ENCODE assay signal across 8 cellular contexts in genomic region chr16:80540516-80541305, GRCh38. TPM values are rescaled to one million over a fixed set of nuclear protein-coding genes. Genes with fewer than 3 reads are reported as not detected.
A peak's percentile ranks its signal among the peaks of the same experiment; 100 is the strongest.
DNase-seq lines count a peak whose midpoint lies in the region; ATAC-seq and TF ChIP-seq lines count a peak whose summit lies in the region.

Gene DYNLRB2, plus strand, starts transcription at chr16:80540993. Its CDS starts 84 bp downstream, at chr16:80541077.

- peak within 1 kb of the TSS; percentile 84 for H3K4ac ChIP-seq in IMR-90 (ENCODE audit: low read depth, low read length)

- no peak within 1 kb of the TSS for H3K27ac ChIP-seq in IMR-90 (ENCODE audit: insufficient read depth, low read length)
- peak within 1 kb of the TSS in 3 of 4 donors; percentile 70 to 79 (median 71) for H3K27ac ChIP-seq in gastroesophageal sphincter
- H3K27ac ChIP-seq in stomach smooth muscle (ENCODE audit: low read length): no peak within 1 kb of the TSS

- H2BK120ac ChIP-seq in IMR-90 (ENCODE audit: low read depth, low read length): peak within 1 kb of the TSS; percentile 68

- peak within 1 kb of the TSS; percentile 24 for H3K9ac ChIP-seq in IMR-90 (ENCODE audit: low read depth, low read length)
- H3K9ac ChIP-seq in stomach smooth muscle (ENCODE audit: low read length in 2 of 2): peak within 1 kb of the TSS; percentile 55 to 67

- H4K91ac ChIP-seq in IMR-90 (ENCODE audit: insufficient read depth, low read depth, low read length): peak within 1 kb of the TSS; percentile 84

- H3K23ac ChIP-seq in IMR-90 (ENCODE audit: low read depth, low read length): peak within 1 kb of the TSS; percentile 68

- TF ChIP-seq EP300 in gastroesophageal sphincter (IDR thresholded peaks at IDR 0.05): no peak

- H3K36me3 Mint-ChIP-seq in activated naive CD4-positive, alpha-beta T cell treated with anti-CD3 and anti-CD28 coated beads, Interleukin-2, amount 10 ng/mL, durations not matched to agents 7 days and 5 days: peaks cover 13% of the 10 kb centered on the region

- H2BK15ac ChIP-seq in IMR-90 (ENCODE audit: low read depth, low read length): no peak within 1 kb of the TSS

- H3K9me3 ChIP-seq in IMR-90 (ENCODE audit: control insufficient read depth, insufficient read depth, low read length) (no peaks in the 10 kb centered on the region), gastroesophageal sphincter (no peaks in the 10 kb centered on the region), neuron (ENCODE audit: low read length) (no peaks in the 10 kb centered on the region), stomach smooth muscle (ENCODE audit: control insufficient read depth in 2 of 2, low read length in 2 of 2) (no peaks in the 10 kb centered on the region)

- H3K4me3 ChIP-seq in IMR-90 (ENCODE audit: insufficient read depth, low read depth, low read length) (peak within 1 kb of the TSS; percentile 50), gastroesophageal sphincter (peak within 1 kb of the TSS; percentile 42 to 69), neuron (ENCODE audit: low read length) (peak within 1 kb of the TSS; percentile 82), stomach smooth muscle (ENCODE audit: low read length in 2 of 2) (peak within 1 kb of the TSS; percentile 85 to 97)

- TF ChIP-seq POLR2A in IMR-90 (IDR thresholded peaks at IDR 0.05; ENCODE audit: low read depth, low read length): peak; percentile 30; the same call in 1 of the 2 replicates
- TF ChIP-seq POLR2A in gastroesophageal sphincter (IDR thresholded peaks at IDR 0.05): peak in 1 of 2 donors; percentile 28

- H3K9me1 ChIP-seq in IMR-90 (ENCODE audit: insufficient read depth, low read length): peaks cover 3% of the 10 kb centered on the region; the same call in 1 of the 2 replicates

- dilution Hi-C loops in IMR-90 (cut with HindIII; ENCODE audit: low sequenced_read_pairs, unreplicated experiment): no loop called here

- 2% methylated on average over 29 of the region's 55 CpGs; no CpG with 5 or more reads in 1 of the 2 experiments for whole genome bisulfite sequencing in IMR-90 (ENCODE audit: extremely low coverage in 2 of 2, insufficient read length in 1 of 2), 2 experiments
- 7 to 13% methylated on average over 9 to 12 of the region's 55 CpGs for WGBS in gastroesophageal sphincter (ENCODE audit: low coverage in 1 of 2), 2 donors

- CTCF ChIA-PET in IMR-90 (lab: Yijun Ruan, JAX): no interaction called here
- CTCF ChIA-PET in activated naive CD4-positive, alpha-beta T cell treated with anti-CD3 and anti-CD28 coated beads, Interleukin-2, amount 10 ng/mL, durations not matched to agents 7 days and 5 days (lab: Charles Lee): interaction anchor here (1.5 to 3.1 kb wide), 3 partner anchors 15 to 74 kb away, joined by 4 to 23 read pairs (median 13); no protein-coding TSS in a partner anchor

- no peaks in the 10 kb centered on the region for H3K27me3 ChIP-seq in IMR-90 (ENCODE audit: control insufficient read depth, insufficient read depth, low read length)
- peaks cover 24% of the 10 kb centered on the region for H3K27me3 ChIP-seq in gastroesophageal sphincter
- no peaks in the 10 kb centered on the region for H3K27me3 ChIP-seq in neuron (ENCODE audit: insufficient read depth, low read length)
- no peaks in the 10 kb centered on the region for H3K27me3 ChIP-seq in stomach smooth muscle (ENCODE audit: control insufficient read depth in 1 of 2, insufficient read depth in 2 of 2, low read length in 2 of 2)

- intact Hi-C loops in IMR-90 (cut with micrococcal nuclease): loop anchor here (5.0 kb wide), 1 partner anchor 142 kb away; no protein-coding TSS in a partner anchor

- in situ Hi-C loops in IMR-90 (cut with MboI; ENCODE audit: low sequenced_read_pairs): loop anchor here (25.0 kb wide), 1 partner anchor 272 kb away; the partner anchor contains the start of gene CDYL2

- no peak for TF ChIP-seq RAD21 in IMR-90 (IDR thresholded peaks at IDR 0.05; ENCODE audit: low read length)

- H3K27me3 Mint-ChIP-seq in activated naive CD4-positive, alpha-beta T cell treated with anti-CD3 and anti-CD28 coated beads, Interleukin-2, amount 10 ng/mL, durations not matched to agents 7 days and 5 days: peaks cover 20% of the 10 kb centered on the region

- DNase-seq in DMS 273 treated with DMSO at 0.1 percent for 48 hours (lab: John Stamatoyannopoulos, UW) (peak; percentile 50), IMR-90 (peak; percentile 84), SHP77 treated with DMSO at 0.1 percent for 48 hours (lab: John Stamatoyannopoulos, UW) (peak; percentile 81)
- DNase-seq in activated naive CD4-positive, alpha-beta T cell treated with anti-CD3 and anti-CD28 coated beads, Interleukin-2, amount 10 ng/mL, durations not matched to agents 7 days and 5 days: peak; percentile 94

- peak within 1 kb of the TSS; percentile 99 for H4K5ac ChIP-seq in IMR-90 (ENCODE audit: low read depth, low read length)

- H2BK20ac ChIP-seq in IMR-90 (ENCODE audit: low read depth, low read length): peak within 1 kb of the TSS; percentile 46

- no peaks in the 10 kb centered on the region for H4K20me1 ChIP-seq in IMR-90 (ENCODE audit: insufficient read depth, low read length)

- peak within 1 kb of the TSS; percentile 89 for H3K4me3 Mint-ChIP-seq in activated naive CD4-positive, alpha-beta T cell treated with anti-CD3 and anti-CD28 coated beads, Interleukin-2, amount 10 ng/mL, durations not matched to agents 7 days and 5 days

- TF ChIP-seq CTCF in IMR-90 (conservative IDR thresholded peaks at IDR 0.05; ENCODE audit: low read depth, low read length) (no peak), gastroesophageal sphincter (IDR thresholded peaks at IDR 0.05) (no peak)

- H3K4me1 ChIP-seq in IMR-90 (ENCODE audit: control insufficient read depth, insufficient read depth, low read length): no peaks in the 10 kb centered on the region
- H3K4me1 ChIP-seq in gastroesophageal sphincter: peaks cover 0 to 12% (median 0%) of the 10 kb centered on the region in 3 donors
- H3K4me1 ChIP-seq in neuron (ENCODE audit: insufficient read depth, low read length): peaks cover 2% of the 10 kb centered on the region
- no peaks in the 10 kb centered on the region for H3K4me1 ChIP-seq in stomach smooth muscle (ENCODE audit: control insufficient read depth, insufficient read depth, low read length)

- H2BK5ac ChIP-seq in IMR-90 (ENCODE audit: low read depth, low read length, poor library complexity, severe bottlenecking): peak within 1 kb of the TSS; percentile 9

- H2AK5ac ChIP-seq in IMR-90 (ENCODE audit: low read depth, low read length): no peak within 1 kb of the TSS

- H2AFZ ChIP-seq in IMR-90 (replicated peaks; ENCODE audit: low read length, poor library complexity): peak within 1 kb of the TSS; percentile 98
- peak within 1 kb of the TSS; percentile 99 for H2AFZ ChIP-seq in neuron (ENCODE audit: low read depth, low read length)

- H3K36me3 ChIP-seq in IMR-90 (ENCODE audit: control insufficient read depth, insufficient read depth, low read length) (no peaks in the 10 kb centered on the region), gastroesophageal sphincter (no peaks in the 10 kb centered on the region), neuron (ENCODE audit: insufficient read depth, low read length) (no peaks in the 10 kb centered on the region), stomach smooth muscle (ENCODE audit: control insufficient read depth in 2 of 2, insufficient read depth in 2 of 2, low read length in 2 of 2) (no peaks in the 10 kb centered on the region)

- H3K79me1 ChIP-seq in IMR-90 (ENCODE audit: low read depth in 1 of 2, low read length in 2 of 2): no peaks in the 10 kb centered on the region

- no peaks in the 10 kb centered on the region for H3K9me3 Mint-ChIP-seq in activated naive CD4-positive, alpha-beta T cell treated with anti-CD3 and anti-CD28 coated beads, Interleukin-2, amount 10 ng/mL, durations not matched to agents 7 days and 5 days

- H3K14ac ChIP-seq in IMR-90 (replicated peaks; ENCODE audit: low read depth, low read length): peak within 1 kb of the TSS; percentile 81

- peak within 1 kb of the TSS; percentile 2; the same call in 1 of the 2 replicates for H3K18ac ChIP-seq in IMR-90 (ENCODE audit: low read depth, low read length)

- no peak within 1 kb of the TSS; the same call in 1 of the 2 replicates for H3K56ac ChIP-seq in IMR-90 (ENCODE audit: extremely low read depth, insufficient read depth, low read length)

- BruUV-seq in IMR-90 (replicated peaks; lab: Mats Ljungman, UMichigan): no TSS peak

- H4K8ac ChIP-seq in IMR-90 (ENCODE audit: low read depth in 2 of 2, low read length in 2 of 2): peak within 1 kb of the TSS; percentile 99

- peak within 1 kb of the TSS; percentile 96 for H3K4me2 ChIP-seq in IMR-90 (ENCODE audit: low read depth, low read length)

- peak within 1 kb of the TSS; percentile 80 for H2AK9ac ChIP-seq in IMR-90 (replicated peaks; ENCODE audit: low read depth, low read length, poor library complexity)

- peaks cover 25% of the 10 kb centered on the region for H3K4me1 Mint-ChIP-seq in activated naive CD4-positive, alpha-beta T cell treated with anti-CD3 and anti-CD28 coated beads, Interleukin-2, amount 10 ng/mL, durations not matched to agents 7 days and 5 days

- POLR2A ChIA-PET in IMR-90 (lab: Charles Lee; ENCODE audit: unreplicated experiment): no interaction called here

- ATAC-seq in GM21515 (IDR thresholded peaks at IDR 0.05; ENCODE audit: unreplicated experiment): peak; percentile 96
- ATAC-seq in IMR-90 (ENCODE audit: low read depth): peak; percentile 99
- peak; percentile 99 for ATAC-seq in gastroesophageal sphincter

- H3K27ac Mint-ChIP-seq in activated naive CD4-positive, alpha-beta T cell treated with anti-CD3 and anti-CD28 coated beads, Interleukin-2, amount 10 ng/mL, durations not matched to agents 7 days and 5 days: peak within 1 kb of the TSS; percentile 95

TF ChIP-seq in IMR-90, 13 proteins besides CTCF, POLR2A, EP300 and RAD21 (continues in another document):
- TF ChIP-seq MAZ (IDR thresholded peaks at IDR 0.05; ENCODE audit: borderline replicate concordance, low read depth, low read length) (peak; percentile 68; the same call in 1 of the 2 replicates), CEBPB (IDR thresholded peaks at IDR 0.05; ENCODE audit: low read depth, low read length) (no peak), MXI1 (IDR thresholded peaks at IDR 0.05; ENCODE audit: borderline replicate concordance, low read depth, low read length) (peak; percentile 68; the same call in 1 of the 2 replicates), USF2 (IDR thresholded peaks at IDR 0.05; ENCODE audit: low read depth, low read length) (no peak), NFE2L2 (IDR thresholded peaks at IDR 0.05; ENCODE audit: low read depth, low read length) (peak; percentile 58; the same call in 1 of the 2 replicates)

RNA-seq across cellular contexts. Expression of gene DYNLRB2, which starts in this region (rescaled TPM):
- total RNA-seq in IMR-90 (2012; rRNA removed) (not detected in 2 replicates), gastroesophageal sphincter (1 to 10 TPM in 3 of 4 donors, not detected in 1; 1.2 to 2.3 (median 1.9) TPM)
- not detected in 2 replicates for polyA plus RNA-seq in IMR-90 (2012; rRNA removed)
- not detected in 2 replicates for polyA plus RNA-seq in IMR-90 (2012; cell fraction: cytosol; rRNA removed)
- not detected in 2 replicates for polyA plus RNA-seq in IMR-90 (2012; cell fraction: nucleus; rRNA removed; ENCODE audit: low replicate concordance)

Comparison
In these comparisons a context has a peak if more than half of its experiments do, and no peak if none do; other contexts are left out.
1. Peak in DNase-seq, ATAC-seq, H3K4me3 ChIP-seq, H3K9ac ChIP-seq and H3K4me2 ChIP-seq in IMR-90; RNA of the gene not detected or under 1 TPM.
2. H3K27ac ChIP-seq: peak in gastroesophageal sphincter (3 of 4); none in IMR-90 (single experiment) and stomach smooth muscle (single experiment).
3. Peak in every context shown above with its lines, with median percentiles within 50 percentile points of each other: DNase-seq, ATAC-seq and H3K4me3 ChIP-seq.